ENCODE assay signal across 1 cellular context in the genomic region with DNA sequence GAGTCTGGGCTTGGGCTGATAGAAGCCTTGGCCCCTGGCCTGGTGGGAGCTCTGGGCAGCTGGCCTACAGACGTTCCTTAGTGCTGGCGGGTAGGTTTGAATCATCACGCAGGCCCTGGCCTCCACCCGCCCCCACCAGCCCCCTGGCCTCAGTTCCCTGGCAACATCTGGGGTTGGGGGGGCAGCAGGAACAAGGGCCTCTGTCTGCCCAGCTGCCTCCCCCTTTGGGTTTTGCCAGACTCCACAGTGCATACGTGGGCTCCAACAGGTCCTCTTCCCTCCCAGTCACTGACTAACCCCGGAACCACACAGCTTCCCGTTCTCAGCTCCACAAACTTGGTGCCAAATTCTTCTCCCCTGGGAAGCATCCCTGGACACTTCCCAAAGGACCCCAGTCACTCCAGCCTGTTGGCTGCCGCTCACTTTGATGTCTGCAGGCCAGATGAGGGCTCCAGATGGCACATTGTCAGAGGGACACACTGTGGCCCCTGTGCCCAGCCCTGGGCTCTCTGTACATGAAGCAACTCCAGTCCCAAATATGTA.
TF ChIP-seq lines count a peak whose summit lies in the region.

No MANE protein-coding gene starts in this region.

TF ChIP-seq in HepG2, 621 proteins besides CTCF, POLR2A, EP300 and RAD21 (continued from another document):
- TF ChIP-seq, protein P1, sequence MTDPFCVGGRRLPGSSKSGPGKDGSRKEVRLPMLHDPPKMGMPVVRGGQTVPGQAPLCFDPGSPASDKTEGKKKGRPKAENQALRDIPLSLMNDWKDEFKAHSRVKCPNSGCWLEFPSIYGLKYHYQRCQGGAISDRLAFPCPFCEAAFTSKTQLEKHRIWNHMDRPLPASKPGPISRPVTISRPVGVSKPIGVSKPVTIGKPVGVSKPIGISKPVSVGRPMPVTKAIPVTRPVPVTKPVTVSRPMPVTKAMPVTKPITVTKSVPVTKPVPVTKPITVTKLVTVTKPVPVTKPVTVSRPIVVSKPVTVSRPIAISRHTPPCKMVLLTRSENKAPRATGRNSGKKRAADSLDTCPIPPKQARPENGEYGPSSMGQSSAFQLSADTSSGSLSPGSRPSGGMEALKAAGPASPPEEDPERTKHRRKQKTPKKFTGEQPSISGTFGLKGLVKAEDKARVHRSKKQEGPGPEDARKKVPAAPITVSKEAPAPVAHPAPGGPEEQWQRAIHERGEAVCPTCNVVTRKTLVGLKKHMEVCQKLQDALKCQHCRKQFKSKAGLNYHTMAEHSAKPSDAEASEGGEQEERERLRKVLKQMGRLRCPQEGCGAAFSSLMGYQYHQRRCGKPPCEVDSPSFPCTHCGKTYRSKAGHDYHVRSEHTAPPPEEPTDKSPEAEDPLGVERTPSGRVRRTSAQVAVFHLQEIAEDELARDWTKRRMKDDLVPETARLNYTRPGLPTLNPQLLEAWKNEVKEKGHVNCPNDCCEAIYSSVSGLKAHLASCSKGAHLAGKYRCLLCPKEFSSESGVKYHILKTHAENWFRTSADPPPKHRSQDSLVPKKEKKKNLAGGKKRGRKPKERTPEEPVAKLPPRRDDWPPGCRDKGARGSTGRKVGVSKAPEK (CRISPR knock-in tag; IDR thresholded peaks at IDR 0.05; ENCODE audit: borderline replicate concordance) = no peak
- peak; percentile 63 for TF ChIP-seq U2AF1 (optimal IDR thresholded peaks at IDR 0.05; ENCODE audit: low read depth, low read length)
- TF ChIP-seq ZBTB20 (CRISPR knock-in tag; IDR thresholded peaks at IDR 0.05; ENCODE audit: borderline replicate concordance, low read depth) = peak; percentile 7; the same call in 1 of the 2 replicates
- no peak for TF ChIP-seq EHMT2 (IDR thresholded peaks at IDR 0.05; ENCODE audit: borderline replicate concordance, low read depth, low read length)
- no peak for TF ChIP-seq GTF3A (CRISPR knock-in tag; conservative IDR thresholded peaks at IDR 0.05)
- no peak for TF ChIP-seq ZNF468 (CRISPR knock-in tag; IDR thresholded peaks at IDR 0.05)
- no peak for TF ChIP-seq ZNF713 (CRISPR knock-in tag; IDR thresholded peaks at IDR 0.05)
- 0 out of 2 replicates have a peak, but pooled peaks have one; percentile 16 for TF ChIP-seq SIN3A (IDR thresholded peaks at IDR 0.05; ENCODE audit: borderline replicate concordance, low read depth, low read length)
- TF ChIP-seq ZNF350 (CRISPR knock-in tag; IDR thresholded peaks at IDR 0.05; ENCODE audit: borderline replicate concordance, low read depth) = no peak
- peak; percentile 5 for TF ChIP-seq YY1 (IDR thresholded peaks at IDR 0.05; ENCODE audit: insufficient read depth, insufficient replicate concordance, low read depth, low read length)
- TF ChIP-seq NFRKB (IDR thresholded peaks at IDR 0.05) = no peak
